Comparison of ENCODE assay signal across 12 cellular contexts in the genomic region with DNA sequence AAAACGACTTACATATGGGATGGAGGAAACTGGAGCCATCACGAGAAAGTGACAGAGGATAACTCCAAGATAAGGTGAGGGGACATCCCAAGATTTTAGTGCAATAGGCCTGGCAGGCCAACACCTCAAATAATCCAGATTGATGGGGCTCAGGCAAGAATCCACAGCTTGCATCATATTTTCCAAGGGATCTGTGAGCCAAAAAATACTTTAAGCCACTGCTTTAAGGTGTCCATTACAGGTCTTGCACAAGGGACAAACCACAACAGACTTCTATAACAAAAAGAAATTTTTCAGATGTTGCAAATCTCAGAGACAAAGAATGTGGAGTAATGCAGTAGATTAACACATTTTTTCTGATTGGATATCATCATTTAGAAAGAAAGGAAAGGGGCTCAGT. TPM values are rescaled to one million over a fixed set of nuclear protein-coding genes. Genes with fewer than 3 reads are reported as not detected.
DNase-seq lines count a peak whose midpoint lies in the region; ATAC-seq and TF ChIP-seq lines count a peak whose summit lies in the region.
"Had no signal": no experiment of that assay in that cellular context is flagged by ENCODE, and none has a peak within 500 bp of the region (broad histone marks: within the 10 kb centered on the region; RNA-seq: fewer than 3 reads in every experiment).

No MANE protein-coding gene starts in this region.

- no peak for TF ChIP-seq POLR2A in sigmoid colon (IDR thresholded peaks at IDR 0.05)

- ATAC-seq in HG02870 (IDR thresholded peaks at IDR 0.05; ENCODE audit: unreplicated experiment), result no peak

- H3K9me3 Mint-ChIP-seq in activated CD4-positive, alpha-beta T cell treated with anti-CD3 and anti-CD28 coated beads, Interleukin-2, amount 10 ng/mL, durations not matched to agents 24 days and 14 days, result no peaks in the 10 kb centered on the region
- H3K9me3 Mint-ChIP-seq: activated CD4-positive, alpha-beta memory T cell treated with anti-CD3 and anti-CD28 coated beads for 36 hours had no signal

- H3K36me3 ChIP-seq in sigmoid colon, result no peaks in the 10 kb centered on the region
- H3K36me3 ChIP-seq: stomach had no signal

- H3K27me3 Mint-ChIP-seq in activated CD4-positive, alpha-beta T cell treated with anti-CD3 and anti-CD28 coated beads, Interleukin-2, amount 10 ng/mL, durations not matched to agents 24 days and 14 days, result no peaks in the 10 kb centered on the region
- H3K27me3 Mint-ChIP-seq: activated CD4-positive, alpha-beta memory T cell treated with anti-CD3 and anti-CD28 coated beads for 36 hours had no signal

- no peak overlapping the region for H3K4me3 Mint-ChIP-seq in activated CD4-positive, alpha-beta T cell treated with anti-CD3 and anti-CD28 coated beads, Interleukin-2, amount 10 ng/mL, durations not matched to agents 24 days and 14 days
- H3K4me3 Mint-ChIP-seq: activated CD4-positive, alpha-beta memory T cell treated with anti-CD3 and anti-CD28 coated beads for 36 hours had no signal

- H3K4me3 ChIP-seq in fibroblast of villous mesenchyme (ENCODE audit: low read depth, low read length), result no peak overlapping the region
- H3K4me3 ChIP-seq in sigmoid colon, result no peak overlapping the region
- H3K4me3 ChIP-seq: SJCRH30, stomach had no signal

- WGBS in sigmoid colon, 2 donors, result 63 to 86% methylated on average over 2 of the region's 2 CpGs

- H3K4me1 ChIP-seq in sigmoid colon, result peaks cover 0 to 28% (median 17%) of the 10 kb centered on the region in 4 donors

- peak; percentile 75 for DNase-seq in H4 (ENCODE audit: low spot score)
- DNase-seq in fibroblast of villous mesenchyme (ENCODE audit: low read depth), result peak; percentile 57
- DNase-seq in sigmoid colon, result no peak
- DNase-seq in SKM-1 (lab: John Stamatoyannopoulos, UW; ENCODE audit: unreplicated experiment), result no peak
- DNase-seq in activated CD4-positive, alpha-beta T cell treated with anti-CD3 and anti-CD28 coated beads, Interleukin-2, amount 10 ng/mL, durations not matched to agents 24 days and 14 days, result no peak
- DNase-seq in amygdala (lab: John Stamatoyannopoulos, UW), result no peak
- DNase-seq: activated CD4-positive, alpha-beta memory T cell treated with anti-CD3 and anti-CD28 coated beads for 36 hours; NCI-H2227 treated with DMSO at 0.1 percent for 48 hours; SJCRH30; stomach had no signal

- TF ChIP-seq EP300 in sigmoid colon (IDR thresholded peaks at IDR 0.05), result no peak

- H3K27ac ChIP-seq in angular gyrus (ENCODE audit: low read depth, low read length) (peak overlapping the region; percentile 62), sigmoid colon (peak overlapping the region in 3 of 4 donors; percentile 57 to 67 (median 66))
- H3K27ac ChIP-seq: SJCRH30 had no signal

- intact Hi-C loops in sigmoid colon (cut with DNase I), result no loop called here
- intact Hi-C loops in activated CD4-positive, alpha-beta T cell treated with anti-CD3 and anti-CD28 coated beads, Interleukin-2, amount 10 ng/mL, durations not matched to agents 24 days and 14 days (cut with micrococcal nuclease), result no loop called here

- peaks cover 17% of the 10 kb centered on the region for H3K4me1 Mint-ChIP-seq in activated CD4-positive, alpha-beta T cell treated with anti-CD3 and anti-CD28 coated beads, Interleukin-2, amount 10 ng/mL, durations not matched to agents 24 days and 14 days

- H3K9me3 ChIP-seq in sigmoid colon, result no peaks in the 10 kb centered on the region
- H3K9me3 ChIP-seq: SJCRH30, stomach had no signal

- no peak for TF ChIP-seq CTCF in fibroblast of villous mesenchyme (IDR thresholded peaks at IDR 0.05; ENCODE audit: insufficient read depth, low read depth, low read length)
- TF ChIP-seq CTCF in sigmoid colon (IDR thresholded peaks at IDR 0.05), result no peak

- no peaks in the 10 kb centered on the region for H3K27me3 ChIP-seq in sigmoid colon
- H3K27me3 ChIP-seq: SJCRH30, stomach had no signal

- H3K27ac Mint-ChIP-seq in activated CD4-positive, alpha-beta T cell treated with anti-CD3 and anti-CD28 coated beads, Interleukin-2, amount 10 ng/mL, durations not matched to agents 24 days and 14 days, result no peak overlapping the region
- H3K27ac Mint-ChIP-seq: activated CD4-positive, alpha-beta memory T cell treated with anti-CD3 and anti-CD28 coated beads for 36 hours had no signal

- H3K36me3 Mint-ChIP-seq in activated CD4-positive, alpha-beta T cell treated with anti-CD3 and anti-CD28 coated beads, Interleukin-2, amount 10 ng/mL, durations not matched to agents 24 days and 14 days (ENCODE audit: low read depth), result peaks cover 3% of the 10 kb centered on the region
- H3K36me3 Mint-ChIP-seq: activated CD4-positive, alpha-beta memory T cell treated with anti-CD3 and anti-CD28 coated beads for 36 hours had no signal

RNA-seq across cellular contexts. Expression of gene DENND5A, which starts 45.6 kb away (rescaled TPM):
- total RNA-seq in H4 (2014; rRNA removed; shearing (Covaris generic)), result 51.2 and 56.4 TPM in 2 replicates
- 152 and 158 TPM in 2 replicates for total RNA-seq in fibroblast of villous mesenchyme
- total RNA-seq in sigmoid colon, result 100 to 1,000 TPM in 1 of 4 donors, 10 to 100 TPM in 3; 89.2 to 130 (median 95.1) TPM
- polyA plus RNA-seq in sigmoid colon, result 10 to 100 TPM in 2 of 3 donors, 1 to 10 TPM in 1; 9.7 to 19.3 (median 19.2) TPM
- 59.9 and 60.7 TPM in 2 replicates for total RNA-seq in activated CD4-positive, alpha-beta T cell treated with anti-CD3 and anti-CD28 coated beads, Interleukin-2, amount 10 ng/mL, durations not matched to agents 24 days and 14 days

Comparison
In these comparisons a context has a peak if more than half of its experiments do, and no peak if none do; other contexts are left out.
1. DNase-seq: peak in H4 (single experiment) and fibroblast of villous mesenchyme (single experiment); none in sigmoid colon (single experiment), SKM-1 (single experiment), activated CD4-positive, alpha-beta T cell treated with anti-CD3 and anti-CD28 coated beads, Interleukin-2, amount 10 ng/mL, durations not matched to agents 24 days and 14 days (single experiment) and amygdala (0 of 56).